Comparison of ENCODE assay signal across 23 cellular contexts in the genomic region with DNA sequence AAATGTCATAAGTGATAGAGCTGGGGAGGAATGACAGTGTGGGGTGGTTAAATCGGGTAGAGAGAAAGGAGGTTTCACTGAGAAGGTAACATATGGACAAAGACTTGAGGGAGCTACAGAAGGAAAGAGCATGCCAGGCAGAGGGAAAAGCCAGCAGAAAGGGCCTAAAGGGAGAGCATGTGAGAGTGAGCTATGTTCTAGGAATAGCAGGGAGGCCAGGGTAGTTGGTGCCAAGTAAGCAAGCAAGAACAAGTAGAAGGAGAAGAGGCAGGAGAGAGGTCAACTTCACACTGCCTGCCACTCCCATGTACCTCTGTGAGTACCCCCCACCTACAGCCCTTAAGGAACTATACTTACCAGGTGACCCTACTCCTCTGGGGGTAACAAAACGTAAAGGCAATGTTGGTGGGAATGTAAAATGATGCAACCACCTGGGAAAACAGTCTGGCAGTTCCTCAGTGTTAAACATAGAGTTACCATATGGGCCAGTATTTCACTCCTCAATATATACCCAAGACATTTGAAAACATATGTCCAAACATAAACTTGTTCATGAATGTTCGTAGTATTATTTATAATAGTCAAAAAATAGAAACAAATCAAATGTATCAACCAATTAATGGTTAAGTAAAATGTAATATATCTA.
DNase-seq lines count a peak whose midpoint lies in the region; ATAC-seq and TF ChIP-seq lines count a peak whose summit lies in the region.
"Had no signal": no experiment of that assay in that cellular context is flagged by ENCODE, and none has a peak within 500 bp of the region (broad histone marks: within the 10 kb centered on the region; RNA-seq: fewer than 3 reads in every experiment).

No MANE protein-coding gene starts in this region.

- H3K9me3 Mint-ChIP-seq in activated naive CD8-positive, alpha-beta T cell (ENCODE audit: low read depth): peaks cover 3% of the 10 kb centered on the region
- no peaks in the 10 kb centered on the region for H3K9me3 Mint-ChIP-seq in activated naive CD8-positive, alpha-beta T cell treated with anti-CD3 and anti-CD28 coated beads, Interleukin-2, amount 50 U/mL, for 24 hours
- H3K9me3 Mint-ChIP-seq in stimulated activated effector memory CD8-positive, alpha-beta T cell treated with anti-CD3 and anti-CD28 coated beads, Interleukin-12 subunit alpha, Interleukin-12 subunit beta, amount 100 ng/mL, for 72 hours: no peaks in the 10 kb centered on the region
- H3K9me3 Mint-ChIP-seq: immature natural killer cell had no signal

- no peak for ATAC-seq in activated naive CD8-positive, alpha-beta T cell treated with anti-CD3 and anti-CD28 coated beads, Interleukin-2, amount 50 U/mL, for 24 hours
- ATAC-seq in stimulated activated effector memory CD8-positive, alpha-beta T cell treated with anti-CD3 and anti-CD28 coated beads, Interleukin-12 subunit alpha, Interleukin-12 subunit beta, amount 100 ng/mL, for 72 hours: no peak
- no peak for ATAC-seq in HG03095 (IDR thresholded peaks at IDR 0.05; ENCODE audit: unreplicated experiment)

- H3K9me3 ChIP-seq in right atrium auricular region (no peaks in the 10 kb centered on the region), prostate gland (no peaks in the 10 kb centered on the region)

- intact Hi-C loops in prostate gland (cut with DNase I): no loop called here

- no peak for DNase-seq in activated naive CD8-positive, alpha-beta T cell treated with anti-CD3 and anti-CD28 coated beads, Interleukin-2, amount 50 U/mL, for 24 hours
- DNase-seq in cerebellar cortex (ENCODE audit: low spot score) (peak; percentile 31), right atrium auricular region (ENCODE audit: low spot score) (no peak), prostate gland (ENCODE audit: low spot score) (no peak), DMS79 (lab: John Stamatoyannopoulos, UW) (no peak)
- DNase-seq in stimulated activated effector memory CD8-positive, alpha-beta T cell treated with anti-CD3 and anti-CD28 coated beads, Interleukin-12 subunit alpha, Interleukin-12 subunit beta, amount 100 ng/mL, for 72 hours (ENCODE audit: low spot score in 2 of 2): no peak
- DNase-seq: 8988T; activated CD4-positive, alpha-beta T cell treated with anti-CD3 and anti-CD28 coated beads, Interleukin-2, amount 50 U/mL, for 4 hours; activated gamma-delta T cell treated with Interleukin-2 at 50 U/mL for 16 hours; amygdala; cerebellar nuclear complex; immature natural killer cell; NCI-H1092 treated with DMSO at 0.1 percent for 48 hours; NCI-H2029 treated with DMSO at 0.1 percent for 48 hours; NCI-H510A; small intestine; stimulated activated CD4-positive, alpha-beta T cell treated with anti-CD3 and anti-CD28 coated beads, Interleukin-4, amount 100 ng/mL, for 1 hour; T-helper 2 cell had no signal

- no peak overlapping the region for H3K4me3 Mint-ChIP-seq in activated naive CD8-positive, alpha-beta T cell
- H3K4me3 Mint-ChIP-seq in activated naive CD8-positive, alpha-beta T cell treated with anti-CD3 and anti-CD28 coated beads, Interleukin-2, amount 50 U/mL, for 24 hours: no peak overlapping the region
- no peak overlapping the region for H3K4me3 Mint-ChIP-seq in stimulated activated effector memory CD8-positive, alpha-beta T cell treated with anti-CD3 and anti-CD28 coated beads, Interleukin-12 subunit alpha, Interleukin-12 subunit beta, amount 100 ng/mL, for 72 hours
- H3K4me3 Mint-ChIP-seq: immature natural killer cell had no signal

- peak overlapping the region; percentile 59 for H3K27ac Mint-ChIP-seq in activated naive CD8-positive, alpha-beta T cell
- no peak overlapping the region for H3K27ac Mint-ChIP-seq in activated naive CD8-positive, alpha-beta T cell treated with anti-CD3 and anti-CD28 coated beads, Interleukin-2, amount 50 U/mL, for 24 hours
- H3K27ac Mint-ChIP-seq in stimulated activated effector memory CD8-positive, alpha-beta T cell treated with anti-CD3 and anti-CD28 coated beads, Interleukin-12 subunit alpha, Interleukin-12 subunit beta, amount 100 ng/mL, for 72 hours: peak overlapping the region; percentile 33

- H3K27ac ChIP-seq in right atrium auricular region (peak overlapping the region; percentile 55 to 74), prostate gland (no peak overlapping the region)
- H3K27ac ChIP-seq: KMS-11, VCaP had no signal

- H3K27me3 ChIP-seq in right atrium auricular region (no peaks in the 10 kb centered on the region), prostate gland (replicated peaks; ENCODE audit: insufficient read depth) (no peaks in the 10 kb centered on the region)

- H3K4me3 ChIP-seq in right atrium auricular region (no peak overlapping the region), prostate gland (no peak overlapping the region)
- H3K4me3 ChIP-seq: lung had no signal

- peaks cover 41% of the 10 kb centered on the region for H3K4me1 Mint-ChIP-seq in activated naive CD8-positive, alpha-beta T cell (ENCODE audit: low read depth)
- peaks cover 31% of the 10 kb centered on the region for H3K4me1 Mint-ChIP-seq in activated naive CD8-positive, alpha-beta T cell treated with anti-CD3 and anti-CD28 coated beads, Interleukin-2, amount 50 U/mL, for 24 hours
- peaks cover 16% of the 10 kb centered on the region for H3K4me1 Mint-ChIP-seq in stimulated activated effector memory CD8-positive, alpha-beta T cell treated with anti-CD3 and anti-CD28 coated beads, Interleukin-12 subunit alpha, Interleukin-12 subunit beta, amount 100 ng/mL, for 72 hours

- TF ChIP-seq POLR2A in prostate gland (IDR thresholded peaks at IDR 0.05): no peak

- WGBS in prostate gland: 93% methylated on average over 3 of the region's 3 CpGs

- TF ChIP-seq CTCF in right atrium auricular region (IDR thresholded peaks at IDR 0.05) (no peak), prostate gland (IDR thresholded peaks at IDR 0.05) (no peak)

- H3K27me3 Mint-ChIP-seq in activated naive CD8-positive, alpha-beta T cell: no peaks in the 10 kb centered on the region
- no peaks in the 10 kb centered on the region for H3K27me3 Mint-ChIP-seq in activated naive CD8-positive, alpha-beta T cell treated with anti-CD3 and anti-CD28 coated beads, Interleukin-2, amount 50 U/mL, for 24 hours

- peaks cover 5% of the 10 kb centered on the region for H3K36me3 Mint-ChIP-seq in activated naive CD8-positive, alpha-beta T cell
- H3K36me3 Mint-ChIP-seq in activated naive CD8-positive, alpha-beta T cell treated with anti-CD3 and anti-CD28 coated beads, Interleukin-2, amount 50 U/mL, for 24 hours (ENCODE audit: low read depth): peaks cover 4% of the 10 kb centered on the region
- peaks cover 6% of the 10 kb centered on the region for H3K36me3 Mint-ChIP-seq in stimulated activated effector memory CD8-positive, alpha-beta T cell treated with anti-CD3 and anti-CD28 coated beads, Interleukin-12 subunit alpha, Interleukin-12 subunit beta, amount 100 ng/mL, for 72 hours

- H3K36me3 ChIP-seq in right atrium auricular region: no peaks in the 10 kb centered on the region
- no peaks in the 10 kb centered on the region for H3K36me3 ChIP-seq in prostate gland

- H3K4me1 ChIP-seq in right atrium auricular region (no peaks in the 10 kb centered on the region), prostate gland (replicated peaks) (no peaks in the 10 kb centered on the region)

Comparison
In these comparisons a context has a peak if more than half of its experiments do, and no peak if none do; other contexts are left out.
1. H3K27ac ChIP-seq: peak in right atrium auricular region (2 of 2); none in prostate gland (0 of 2).